13 cellular contexts compared by ENCODE assay signal in genomic region chr6:111925296-111925695, GRCh38. TPM values are rescaled to one million over a fixed set of nuclear protein-coding genes. Genes with fewer than 3 reads are reported as not detected.
DNase-seq lines count a peak whose midpoint lies in the region; ATAC-seq and TF ChIP-seq lines count a peak whose summit lies in the region.
"Had no signal": no experiment of that assay in that cellular context is flagged by ENCODE, and none has a peak within 500 bp of the region (broad histone marks: within the 10 kb centered on the region; RNA-seq: fewer than 3 reads in every experiment).

No MANE protein-coding gene starts in this region.

- H3K4me1 Mint-ChIP-seq in CD8-positive, alpha-beta memory T cell: peaks cover 0 to 5% (median 0%) of the 10 kb centered on the region in 3 donors

- H3K36me3 Mint-ChIP-seq in CD8-positive, alpha-beta memory T cell: no peaks in the 10 kb centered on the region

- H3K9me3 Mint-ChIP-seq in CD8-positive, alpha-beta memory T cell: no peaks in the 10 kb centered on the region

- H3K4me3 ChIP-seq in HFF-Myc (replicated peaks; ENCODE audit: low read depth, low read length): no peak overlapping the region
- no peak overlapping the region for H3K4me3 ChIP-seq in CD8-positive, alpha-beta memory T cell (ENCODE audit: low read length)
- H3K4me3 ChIP-seq: pancreas, testis had no signal

- no peaks in the 10 kb centered on the region for H3K27me3 ChIP-seq in CD8-positive, alpha-beta memory T cell (ENCODE audit: insufficient read depth, low read length, poor library complexity, severe bottlenecking)
- H3K27me3 ChIP-seq: pancreas, testis had no signal

- TF ChIP-seq CTCF in HFF-Myc (IDR thresholded peaks at IDR 0.05; ENCODE audit: low read depth, low read length, missing control alignments): no peak

- POLR2A ChIA-PET in CD8-positive, alpha-beta memory T cell (lab: Charles Lee): no interaction called here

- ATAC-seq in HG03571 (IDR thresholded peaks at IDR 0.05; ENCODE audit: unreplicated experiment) (no peak), GM21447 (IDR thresholded peaks at IDR 0.05; ENCODE audit: unreplicated experiment) (no peak)
- ATAC-seq: pancreas had no signal

- CTCF ChIA-PET in CD8-positive, alpha-beta memory T cell (lab: Charles Lee): no interaction called here

- no peaks in the 10 kb centered on the region for H3K27me3 Mint-ChIP-seq in CD8-positive, alpha-beta memory T cell

- DNase-seq in AG20443 (ENCODE audit: low spot score) (peak; percentile 80), HFF-Myc (ENCODE audit: extremely low read depth, low read depth) (peak; percentile 30), UCSD-AML1 (lab: John Stamatoyannopoulos, UW; ENCODE audit: unreplicated experiment) (peak; percentile 19), glomerular visceral epithelial cell (ENCODE audit: extremely low spot score) (peak; percentile 31), NCI-H2081 treated with DMSO at 0.1 percent for 48 hours (lab: John Stamatoyannopoulos, UW) (no peak)
- no peak for DNase-seq in CD8-positive, alpha-beta memory T cell
- DNase-seq: central memory CD4-positive, alpha-beta T cell; NCI-H1436; pancreas; testis had no signal

- no peaks in the 10 kb centered on the region for H3K36me3 ChIP-seq in CD8-positive, alpha-beta memory T cell (ENCODE audit: insufficient read depth, low read length)
- H3K36me3 ChIP-seq: pancreas had no signal

- H3K4me3 Mint-ChIP-seq in CD8-positive, alpha-beta memory T cell: no peak overlapping the region

- H3K27ac ChIP-seq in CD8-positive, alpha-beta memory T cell (ENCODE audit: low read depth, low read length): no peak overlapping the region
- H3K27ac ChIP-seq: HL-60, pancreas, testis had no signal

- no peaks in the 10 kb centered on the region for H3K9me3 ChIP-seq in CD8-positive, alpha-beta memory T cell (ENCODE audit: low read length)
- H3K9me3 ChIP-seq: pancreas, testis had no signal

- H3K4me1 ChIP-seq in CD8-positive, alpha-beta memory T cell (ENCODE audit: insufficient read depth, low read length): no peaks in the 10 kb centered on the region
- H3K4me1 ChIP-seq: pancreas, testis had no signal

- H3K27ac Mint-ChIP-seq in CD8-positive, alpha-beta memory T cell: no peak overlapping the region

RNA-seq across cellular contexts. Expression of gene FYN, which starts 52.0 kb away (rescaled TPM):
- total RNA-seq in CD8-positive, alpha-beta memory T cell: 100 to 1,000 TPM; 481 to 491 TPM
- polyA plus RNA-seq in CD8-positive, alpha-beta memory T cell: 611 TPM

Comparison
In these comparisons a context has a peak if more than half of its experiments do, and no peak if none do; other contexts are left out.
1. DNase-seq: peak in AG20443 (single experiment), HFF-Myc (single experiment), UCSD-AML1 (single experiment) and glomerular visceral epithelial cell (single experiment); none in NCI-H2081 treated with DMSO at 0.1 percent for 48 hours (single experiment) and CD8-positive, alpha-beta memory T cell (0 of 5).